18 cellular contexts compared by ENCODE assay signal in genomic region chrX:350148-350533, GRCh38. TPM values are rescaled to one million over a fixed set of nuclear protein-coding genes. Genes with fewer than 3 reads are reported as not detected.
A peak's percentile ranks its signal among the peaks of the same experiment; 100 is the strongest.
DNase-seq lines count a peak whose midpoint lies in the region; ATAC-seq and TF ChIP-seq lines count a peak whose summit lies in the region.
"Had no signal": no experiment of that assay in that cellular context is flagged by ENCODE, and none has a peak within 500 bp of the region (broad histone marks: within the 10 kb centered on the region; RNA-seq: fewer than 3 reads in every experiment).

No MANE protein-coding gene starts in this region.

- H3K9me3 Mint-ChIP-seq in chondrocyte (ENCODE audit: low read depth) (no peaks in the 10 kb centered on the region), progenitor cell of endocrine pancreas (ENCODE audit: low read depth) (peaks cover 3% of the 10 kb centered on the region)
- H3K9me3 Mint-ChIP-seq: IgD-negative memory B cell had no signal

- H3K27ac ChIP-seq in right cardiac atrium (ENCODE audit: low read length), result peak overlapping the region; percentile 23
- H3K27ac ChIP-seq in thyroid gland, result no peak overlapping the region

- peak; percentile 2 to 10 for ATAC-seq in right cardiac atrium
- ATAC-seq in GM18867 (IDR thresholded peaks at IDR 0.05; ENCODE audit: unreplicated experiment), result no peak
- ATAC-seq: HCT116, PC-3, SK-N-SH treated with all-trans-retinoic acid at 6 μM for 48 hours had no signal

- H3K27me3 Mint-ChIP-seq in chondrocyte (ENCODE audit: low read depth), result no peaks in the 10 kb centered on the region
- no peaks in the 10 kb centered on the region for H3K27me3 Mint-ChIP-seq in progenitor cell of endocrine pancreas
- H3K27me3 Mint-ChIP-seq: IgD-negative memory B cell had no signal

- H3K4me3 ChIP-seq in H7 (ENCODE audit: insufficient read depth, low read depth, low read length) (no peak overlapping the region), right cardiac atrium (ENCODE audit: low read length) (no peak overlapping the region), thyroid gland (replicated peaks in 1 of 3) (no peak overlapping the region)

- H3K9me3 ChIP-seq in right cardiac atrium (ENCODE audit: control insufficient read depth, low read length), result no peaks in the 10 kb centered on the region
- H3K9me3 ChIP-seq in thyroid gland, result no peaks in the 10 kb centered on the region

- H3K4me1 ChIP-seq in right cardiac atrium (ENCODE audit: control insufficient read depth, insufficient read depth, low read length) (no peaks in the 10 kb centered on the region), thyroid gland (no peaks in the 10 kb centered on the region)

- peak; percentile 80 for DNase-seq in H7
- peak; percentile 77 for DNase-seq in chondrocyte (ENCODE audit: low spot score)
- DNase-seq in right cardiac atrium, result peak in 2 of 3 donors; percentile 7 to 58
- no peak for DNase-seq in progenitor cell of endocrine pancreas (ENCODE audit: low spot score, unreplicated experiment)
- no peak for DNase-seq in thyroid gland
- no peak for DNase-seq in stimulated activated CD4-positive, alpha-beta T cell treated with anti-CD3 and anti-CD28 coated beads, Interleukin-4, amount 100 ng/mL, for 24 hours
- DNase-seq: DMS 273 treated with DMSO at 0.1 percent for 48 hours, Kasumi-1, NCI-H1105 treated with DMSO at 0.1 percent for 48 hours, NCI-H1694 treated with DMSO at 0.1 percent for 48 hours, NCI-H446 treated with DMSO at 0.1 percent for 48 hours, PC-3, SHP77 had no signal

- TF ChIP-seq CTCF in chondrocyte (IDR thresholded peaks at IDR 0.05) (no peak), progenitor cell of endocrine pancreas (IDR thresholded peaks at IDR 0.05; ENCODE audit: unreplicated experiment) (no peak), thyroid gland (IDR thresholded peaks at IDR 0.05) (no peak)

- 82% methylated on average over 20 of the region's 20 CpGs for WGBS in right cardiac atrium
- WGBS in thyroid gland, 2 donors, result 83 to 87% methylated on average over 18 to 20 of the region's 20 CpGs

- H3K27me3 ChIP-seq in H7 (ENCODE audit: control insufficient read depth, insufficient read depth, low read length) (no peaks in the 10 kb centered on the region), right cardiac atrium (ENCODE audit: control insufficient read depth, insufficient read depth) (no peaks in the 10 kb centered on the region), thyroid gland (no peaks in the 10 kb centered on the region)

- peaks cover 12% of the 10 kb centered on the region for H3K4me1 Mint-ChIP-seq in chondrocyte (ENCODE audit: low read depth)
- peaks cover 4% of the 10 kb centered on the region for H3K4me1 Mint-ChIP-seq in progenitor cell of endocrine pancreas (ENCODE audit: low read depth)
- H3K4me1 Mint-ChIP-seq: CD14-positive monocyte had no signal

- H3K27ac Mint-ChIP-seq in chondrocyte (ENCODE audit: unreplicated experiment), result no peak overlapping the region
- H3K27ac Mint-ChIP-seq in progenitor cell of endocrine pancreas, result peak overlapping the region; percentile 62
- H3K27ac Mint-ChIP-seq: IgD-negative memory B cell had no signal

- intact Hi-C loops in right cardiac atrium (cut with DNase I) (no loop called here), thyroid gland (cut with DNase I) (no loop called here)

- TF ChIP-seq POLR2A in thyroid gland (IDR thresholded peaks at IDR 0.05), result no peak

- peaks cover 5% of the 10 kb centered on the region for H3K36me3 Mint-ChIP-seq in chondrocyte (ENCODE audit: low read depth)
- H3K36me3 Mint-ChIP-seq in progenitor cell of endocrine pancreas (ENCODE audit: insufficient read depth), result peaks cover 28% of the 10 kb centered on the region

- H3K36me3 ChIP-seq in H7 (replicated peaks; ENCODE audit: control insufficient read depth, insufficient read depth, low read length), result peaks cover 1% of the 10 kb centered on the region; the same call in 1 of the 2 replicates
- no peaks in the 10 kb centered on the region for H3K36me3 ChIP-seq in thyroid gland

- H3K4me3 Mint-ChIP-seq in chondrocyte (ENCODE audit: unreplicated experiment) (no peak overlapping the region), progenitor cell of endocrine pancreas (ENCODE audit: low read depth) (no peak overlapping the region)
- H3K4me3 Mint-ChIP-seq: CD14-positive monocyte, IgD-negative memory B cell had no signal

RNA-seq across cellular contexts. Expression of gene GTPBP6, which starts 31.5 kb away (rescaled TPM):
- total RNA-seq in H7 (2014; rRNA removed; shearing (Covaris generic)), result 38.4 and 48.9 TPM in 2 replicates
- 37.6 to 42.2 TPM (median 42.0 TPM) in 3 replicates for total RNA-seq in chondrocyte
- total RNA-seq in right cardiac atrium, result 10 to 100 TPM; 48.4 to 57.6 (median 54.8) TPM
- 59.0 TPM for polyA plus RNA-seq in right cardiac atrium
- total RNA-seq in progenitor cell of endocrine pancreas, result 71.1 and 72.7 TPM in 2 replicates
- total RNA-seq in thyroid gland, result 10 to 100 TPM; 39.9 to 54.9 (median 47.9) TPM

RNA-seq across cellular contexts. Expression of gene PPP2R3B, which starts 36.6 kb away (rescaled TPM):
- total RNA-seq in H7 (2014; rRNA removed; shearing (Covaris generic)), result 63.1 and 113 TPM in 2 replicates
- total RNA-seq in chondrocyte (27.1 to 30.5 TPM (median 30.0 TPM) in 3 replicates), right cardiac atrium (100 to 1,000 TPM; 101 to 163 (median 147) TPM), progenitor cell of endocrine pancreas (70.0 and 72.6 TPM in 2 replicates), thyroid gland (10 to 100 TPM in 3 of 4 donors, 1 to 10 TPM in 1; 9.7 to 15.2 (median 12.3) TPM)
- 114 TPM for polyA plus RNA-seq in right cardiac atrium

Comparison
In these comparisons a context has a peak if more than half of its experiments do, and no peak if none do; other contexts are left out.
1. DNase-seq: peak in H7 (single experiment), chondrocyte (single experiment) and right cardiac atrium (2 of 3); none in progenitor cell of endocrine pancreas (single experiment), thyroid gland (0 of 2) and stimulated activated CD4-positive, alpha-beta T cell treated with anti-CD3 and anti-CD28 coated beads, Interleukin-4, amount 100 ng/mL, for 24 hours (single experiment).